ENCODE assay signal across 8 cellular contexts in genomic region chr12:105235299-105235746, GRCh38. TPM values are rescaled to one million over a fixed set of nuclear protein-coding genes. Genes with fewer than 3 reads are reported as not detected.
A peak's percentile ranks its signal among the peaks of the same experiment; 100 is the strongest.
DNase-seq lines count a peak whose midpoint lies in the region; ATAC-seq, FAIRE-seq and TF ChIP-seq lines count a peak whose summit lies in the region.

No MANE protein-coding gene starts in this region.

- no peaks in the 10 kb centered on the region for H3K27me3 ChIP-seq in K562 (ENCODE audit: control insufficient read depth in 2 of 2, insufficient read depth in 2 of 2, low read length in 2 of 2)

- H3K4me1 ChIP-seq in K562 (replicated peaks in 1 of 2; ENCODE audit: control insufficient read depth in 2 of 2, insufficient read depth in 2 of 2, low read length in 2 of 2) (peaks cover 7 to 19% of the 10 kb centered on the region in 2 experiments; a peak in 4 of 5 replicates), kidney (ENCODE audit: control insufficient read depth in 1 of 2, insufficient read depth in 1 of 2, low read depth in 1 of 2, low read length in 2 of 2) (peaks cover 13 to 22% of the 10 kb centered on the region in 2 donors)

- H3K4me3 ChIP-seq in NB4 (ENCODE audit: low read depth, low read length): peak overlapping the region; percentile 87
- H3K4me3 ChIP-seq in K562: peak overlapping the region; percentile 81
- H3K4me3 ChIP-seq in kidney (ENCODE audit: low read length in 2 of 2): peak overlapping the region; percentile 71 to 90

- POLR2A ChIA-PET in K562 (lab: Yijun Ruan, JAX): interaction anchor here (0.7 to 1.8 kb wide), 3 partner anchors 8 to 13 kb away, joined by 3 to 4 read pairs (median 4); no protein-coding TSS in a partner anchor

- CTCF ChIA-PET in K562 (lab: Yijun Ruan, JAX; ENCODE audit: low intra/inter-chr PET ratio): no interaction called here

- intact Hi-C loops in activated CD4-positive, alpha-beta T cell treated with anti-CD3 and anti-CD28 coated beads, Interleukin-2, amount 10 ng/mL, durations not matched to agents 24 days and 14 days (cut with micrococcal nuclease): loop anchor here (2.0 to 5.0 kb wide), 3 partner anchors 128 to 1268 kb away; partner anchors contain the start of genes TDG and WASHC4
- intact Hi-C loops in K562 (cut with micrococcal nuclease): no loop called here
- intact Hi-C loops in kidney (cut with DNase I): no loop called here

- 15% methylated on average over 8 of the region's 12 CpGs for WGBS in K562 (ENCODE audit: insufficient coverage, low coverage, missing lambda C conversion rate)

- H3K4me3 Mint-ChIP-seq in activated CD4-positive, alpha-beta T cell treated with anti-CD3 and anti-CD28 coated beads, Interleukin-2, amount 10 ng/mL, durations not matched to agents 24 days and 14 days: peak overlapping the region; percentile 85

- no peak for TF ChIP-seq EP300 in K562 (IDR thresholded peaks at IDR 0.05; ENCODE audit: low read length)

- FAIRE-seq in K562 (lab: Jason Lieb, UNC) (peak; percentile 11), kidney (lab: Jason Lieb, UNC) (no peak)

- peaks cover 3% of the 10 kb centered on the region for H3K9me3 Mint-ChIP-seq in activated CD4-positive, alpha-beta T cell treated with anti-CD3 and anti-CD28 coated beads, Interleukin-2, amount 10 ng/mL, durations not matched to agents 24 days and 14 days

- TF ChIP-seq RAD21 in K562 (CRISPR knock-in tag; conservative IDR thresholded peaks at IDR 0.05 in 1 of 2, IDR thresholded peaks at IDR 0.05 in 1 of 2): no peak

- H3K4me2 ChIP-seq in K562 (ENCODE audit: insufficient read depth, low read length): peak overlapping the region; percentile 95

- peak overlapping the region; percentile 76 to 96 for H3K9ac ChIP-seq in K562 (ENCODE audit: insufficient read depth in 1 of 2, low read depth in 2 of 2, low read length in 2 of 2)
- H3K9ac ChIP-seq in kidney (ENCODE audit: low read length in 2 of 2): peak overlapping the region; percentile 72 to 83

- BruUV-seq in K562 (replicated peaks; lab: Mats Ljungman, UMichigan): TSS peak; percentile 59

- H3K9me1 ChIP-seq in K562 (ENCODE audit: control insufficient read depth, insufficient read depth, low read length): no peaks in the 10 kb centered on the region

- in situ Hi-C loops in K562 (cut with MboI): no loop called here

- H3K79me2 ChIP-seq in K562 (ENCODE audit: control insufficient read depth, insufficient read depth, low read length): peaks cover 7% of the 10 kb centered on the region; the same call in 2 of the 3 replicates

- ATAC-seq in K562: no peak

- TF ChIP-seq CTCF in NB4 (IDR thresholded peaks at IDR 0.05; ENCODE audit: low read depth, low read length) (no peak), K562 (IDR thresholded peaks at IDR 0.05 in 2 of 3, conservative IDR thresholded peaks at IDR 0.05 in 1 of 3; ENCODE audit: insufficient read depth in 2 of 3, low read depth in 1 of 3, low read length in 3 of 3) (no peak), kidney (IDR thresholded peaks at IDR 0.05; ENCODE audit: borderline replicate concordance, extremely low read depth, insufficient read depth) (no peak)

- TF ChIP-seq POLR2A in NB4 (IDR thresholded peaks at IDR 0.05; ENCODE audit: extremely low read depth, insufficient read length): no peak
- no peak for TF ChIP-seq POLR2A in K562 (conservative IDR thresholded peaks at IDR 0.05)

- no peaks in the 10 kb centered on the region for H3K9me3 ChIP-seq in K562 (replicated peaks; ENCODE audit: control insufficient read depth, insufficient read depth, low read depth, low read length)
- no peaks in the 10 kb centered on the region for H3K9me3 ChIP-seq in kidney (ENCODE audit: control insufficient read depth in 1 of 2, low read length in 2 of 2)

- H3K27ac Mint-ChIP-seq in activated CD4-positive, alpha-beta T cell treated with anti-CD3 and anti-CD28 coated beads, Interleukin-2, amount 10 ng/mL, durations not matched to agents 24 days and 14 days: peak overlapping the region; percentile 85

- peaks cover 2% of the 10 kb centered on the region for H3K27me3 Mint-ChIP-seq in activated CD4-positive, alpha-beta T cell treated with anti-CD3 and anti-CD28 coated beads, Interleukin-2, amount 10 ng/mL, durations not matched to agents 24 days and 14 days

- H2AFZ ChIP-seq in K562 (ENCODE audit: low read depth, low read length): peak overlapping the region; percentile 95

- H4K20me1 ChIP-seq in K562 (replicated peaks; ENCODE audit: control insufficient read depth, insufficient read depth, low read length): no peaks in the 10 kb centered on the region

- H3K27ac ChIP-seq in K562 (ENCODE audit: extremely low read depth, low read depth, low read length): peak overlapping the region; percentile 84; the same call in 2 of the 3 replicates
- H3K27ac ChIP-seq in kidney (ENCODE audit: low read depth in 2 of 2, low read length in 2 of 2): peak overlapping the region; percentile 87 to 91
- H3K27ac ChIP-seq in substantia nigra (ENCODE audit: low read depth, low read length, poor library complexity, severe bottlenecking): peak overlapping the region; percentile 86

- peaks cover 13% of the 10 kb centered on the region for H3K36me3 Mint-ChIP-seq in activated CD4-positive, alpha-beta T cell treated with anti-CD3 and anti-CD28 coated beads, Interleukin-2, amount 10 ng/mL, durations not matched to agents 24 days and 14 days (ENCODE audit: low read depth)

- DNase-seq in activated CD4-positive, alpha-beta T cell treated with anti-CD3 and anti-CD28 coated beads, Interleukin-2, amount 10 ng/mL, durations not matched to agents 24 days and 14 days: peak; percentile 62
- DNase-seq in activated CD4-positive, alpha-beta T cell treated with anti-CD3 and anti-CD28 coated beads, Interleukin-2, amount 50 U/mL, for 4 hours: no peak
- DNase-seq in NB4 (ENCODE audit: low read depth) (no peak), K562 (ENCODE audit: extremely low read depth in 1 of 4, low spot score in 3 of 4) (peak in 1 of 4 experiments; percentile 14), kidney (no peak), substantia nigra (lab: John Stamatoyannopoulos, UW) (peak in 8 of 49 donors; percentile 5 to 53 (median 34)), NCI-H2227 treated with DMSO at 0.1 percent for 48 hours (lab: John Stamatoyannopoulos, UW) (no peak), ureter (ENCODE audit: low spot score) (no peak)

- peaks cover 32% of the 10 kb centered on the region for H3K4me1 Mint-ChIP-seq in activated CD4-positive, alpha-beta T cell treated with anti-CD3 and anti-CD28 coated beads, Interleukin-2, amount 10 ng/mL, durations not matched to agents 24 days and 14 days

- H3K36me3 ChIP-seq in K562 (ENCODE audit: control insufficient read depth, insufficient read depth, low read length): no peaks in the 10 kb centered on the region; the same call in 2 of the 3 replicates
- no peaks in the 10 kb centered on the region for H3K36me3 ChIP-seq in kidney (ENCODE audit: control insufficient read depth in 1 of 2, insufficient read depth in 2 of 2, low read length in 2 of 2)

TF ChIP-seq in K562, 482 proteins besides CTCF, POLR2A, EP300 and RAD21 (continues in another document):
- TF ChIP-seq HDAC2 (IDR thresholded peaks at IDR 0.05): peak; percentile 79
- peak; percentile 85 for TF ChIP-seq CHD4 (IDR thresholded peaks at IDR 0.05; ENCODE audit: insufficient read depth, insufficient replicate concordance, low read depth, low read length, poor library complexity, severe bottlenecking)
- TF ChIP-seq RBM25 (IDR thresholded peaks at IDR 0.05; ENCODE audit: low read depth, low read length, severe bottlenecking): peak; percentile 63
- peak; percentile 24 to 62; a peak in 2 of 4 replicates for TF ChIP-seq KDM1A (IDR thresholded peaks at IDR 0.05)
- TF ChIP-seq RCOR1 (IDR thresholded peaks at IDR 0.05; ENCODE audit: borderline replicate concordance in 1 of 2, low read depth in 2 of 2, low read length in 2 of 2): peak in 1 of 2 experiments; percentile 42; a peak in 1 of 4 replicates
- TF ChIP-seq SNAPC5 (CRISPR knock-in tag; IDR thresholded peaks at IDR 0.05): no peak
- TF ChIP-seq LCOR (CRISPR knock-in tag; IDR thresholded peaks at IDR 0.05): 0 out of 2 replicates have a peak, but pooled peaks have one; percentile 27
- TF ChIP-seq ZZZ3 (IDR thresholded peaks at IDR 0.05): no peak
- TF ChIP-seq HDAC1 (IDR thresholded peaks at IDR 0.05): 0 out of 4 replicates have a peak, but pooled peaks of 1 of the 2 experiments have one; percentile 41
- TF ChIP-seq SMARCA5 (IDR thresholded peaks at IDR 0.05): peak; percentile 58; the same call in 1 of the 2 replicates
- TF ChIP-seq NFIX (CRISPR knock-in tag; IDR thresholded peaks at IDR 0.05; ENCODE audit: low read depth): no peak
- TF ChIP-seq TOE1 (IDR thresholded peaks at IDR 0.05; ENCODE audit: borderline replicate concordance): 0 out of 2 replicates have a peak, but pooled peaks have one; percentile 16
- no peak for TF ChIP-seq TOE1 (CRISPR knock-in tag; IDR thresholded peaks at IDR 0.05; ENCODE audit: borderline replicate concordance, low read depth)
- 0 out of 2 replicates have a peak, but pooled peaks have one; percentile 9 for TF ChIP-seq SP1 (CRISPR knock-in tag; IDR thresholded peaks at IDR 0.05)
- TF ChIP-seq OTX1 (CRISPR knock-in tag; IDR thresholded peaks at IDR 0.05): no peak

RNA-seq across cellular contexts. Expression of gene APPL2, which starts 0.7 kb away (rescaled TPM):
- 18.2 and 20.5 TPM in 2 replicates for total RNA-seq in activated CD4-positive, alpha-beta T cell treated with anti-CD3 and anti-CD28 coated beads, Interleukin-2, amount 10 ng/mL, durations not matched to agents 24 days and 14 days
- 36.5 and 49.4 TPM in 2 replicates for total RNA-seq in K562 (2011; cell fraction: chromatin; rRNA removed; ENCODE audit: low replicate concordance)
- total RNA-seq in K562 (2011; cell fraction: nucleolus; rRNA removed): 18.5 and 19.7 TPM in 2 replicates
- 26.7 and 27.6 TPM in 2 replicates for total RNA-seq in K562 (2011; cell fraction: nucleoplasm; rRNA removed)
- 3.8 and 5.2 TPM in 2 replicates for total RNA-seq in K562 (2014; rRNA removed)
- total RNA-seq in K562 (2014; rRNA removed; fragmentation: Illumina TruSeq; extraction: Trizol): 8.2 and 8.5 TPM in 2 replicates
- 6.7 and 9.0 TPM in 2 replicates for total RNA-seq in K562 (2015; rRNA removed; fragmentation: Illumina TruSeq; extraction: Trizol)
- 7.5 and 8.0 TPM in 2 replicates for total RNA-seq in K562 (2021)
- 11.4 and 14.4 TPM in 2 replicates for polyA plus RNA-seq in K562 (2011; rRNA removed)
- polyA plus RNA-seq in K562 (2011; cell fraction: cytosol; rRNA removed): 2.9 and 4.0 TPM in 2 replicates
- 17.1 and 23.1 TPM in 2 replicates for polyA plus RNA-seq in K562 (2011; cell fraction: nucleus; rRNA removed)
- 4.4 and 9.0 TPM in 2 replicates for polyA plus RNA-seq in K562 (2012)
- 7.8 and 13.6 TPM in 2 replicates for polyA plus RNA-seq in K562 (2014; fragmentation: Illumina TruSeq; extraction: Trizol)
- 1 to 10 TPM; 2.1 to 3.3 TPM for polyA plus RNA-seq in K562 (2014; fragmentation: Nextera tagmentation; extraction: Ambion mirVana)
- polyA plus RNA-seq in K562 (2014; rRNA removed): 8.6 and 8.9 TPM in 2 replicates
- 12.3 and 13.4 TPM in 2 replicates for polyA minus RNA-seq in K562 (2011; rRNA and poly(A)+ RNA removed)
- polyA minus RNA-seq in K562 (2011; cell fraction: cytosol; rRNA and poly(A)+ RNA removed): 3.7 and 4.1 TPM in 2 replicates
- 13.3 and 16.4 TPM in 2 replicates for polyA minus RNA-seq in K562 (2011; cell fraction: nucleus; rRNA and poly(A)+ RNA removed)
- total RNA-seq in kidney: 42.5 TPM
- polyA plus RNA-seq in kidney (ENCODE audit: insufficient read depth, low read depth, low replicate concordance): 17.9 TPM
- total RNA-seq in ureter: 36.5 TPM
